1 cellular context compared by ENCODE assay signal in the genomic region with DNA sequence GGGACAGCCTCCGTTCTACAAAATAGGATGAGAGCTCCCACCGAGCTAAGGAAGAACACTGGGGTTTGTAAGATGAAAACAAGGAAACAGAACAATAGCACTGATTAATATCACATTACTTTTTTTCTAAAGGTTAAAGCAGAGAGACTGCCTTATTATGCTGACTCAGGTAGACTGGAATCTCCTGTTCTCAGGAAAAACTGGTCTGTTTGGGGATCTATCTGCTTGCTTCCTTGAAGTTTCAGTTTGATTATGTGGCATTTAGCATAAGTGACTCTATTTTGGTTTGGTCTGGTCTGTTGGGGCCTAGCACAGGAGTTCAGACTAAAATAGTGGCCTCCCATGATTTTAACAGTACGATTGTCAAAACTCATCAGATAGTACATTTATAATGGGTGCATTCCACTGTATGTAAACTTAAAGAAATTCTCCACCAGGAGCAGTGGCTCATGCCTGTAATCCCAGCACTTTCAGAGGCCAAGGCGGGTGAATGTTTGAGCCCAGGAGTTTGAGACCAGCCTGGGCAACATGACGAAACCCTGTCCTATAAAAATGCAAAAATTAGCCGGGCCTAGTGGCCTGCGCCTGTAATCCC.
TF ChIP-seq lines count a peak whose summit lies in the region.

No MANE protein-coding gene starts in this region.

TF ChIP-seq in endothelial cell of umbilical vein, 7 proteins besides CTCF, POLR2A, EP300 and RAD21 (continued from another document):
- TF ChIP-seq POLR2AphosphoS5 (IDR thresholded peaks at IDR 0.05; ENCODE audit: insufficient read depth, low read depth, low read length), result no peak
